ENCODE assay signal across 1 cellular context in the genomic region with DNA sequence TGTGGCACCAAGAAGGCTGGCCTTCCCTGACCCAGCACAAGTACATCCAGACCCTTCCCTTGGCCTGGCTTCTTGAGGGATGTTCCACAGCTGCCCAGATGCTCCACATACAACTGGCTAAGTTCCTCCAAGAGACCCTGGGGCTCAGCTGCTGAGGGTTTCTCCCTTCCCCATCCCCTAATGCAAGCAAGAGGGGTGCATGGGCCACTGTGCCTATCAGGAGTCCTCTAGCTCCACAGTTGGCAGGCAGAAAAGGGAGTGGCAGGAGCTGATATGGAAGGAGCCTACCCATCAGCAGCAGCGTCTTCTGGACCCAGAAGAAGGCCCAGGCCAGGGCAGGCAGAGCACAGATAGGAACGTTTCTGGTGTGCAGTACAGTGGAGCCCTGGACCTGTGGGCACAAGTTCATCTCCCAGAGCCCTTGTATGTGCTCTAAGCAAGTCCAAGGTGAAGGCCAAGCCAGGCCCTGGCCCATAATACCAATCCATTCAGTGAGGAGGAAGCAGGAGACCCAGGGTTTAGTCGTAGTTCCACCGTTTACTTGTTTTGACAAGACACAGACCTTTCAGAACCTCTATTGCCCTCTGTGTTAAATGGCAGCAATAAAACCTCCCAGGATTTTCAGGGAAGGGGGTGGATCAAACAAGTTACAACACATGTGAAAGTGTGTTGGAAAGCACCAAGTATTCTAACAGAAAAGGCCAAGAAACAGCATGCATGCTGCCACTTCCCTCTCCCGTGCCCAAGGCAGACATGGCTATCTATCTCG.
TF ChIP-seq lines count a peak whose summit lies in the region.

No MANE protein-coding gene starts in this region.

TF ChIP-seq in GM12878, 131 proteins besides CTCF, POLR2A, EP300 and RAD21:
- TF ChIP-seq NRF1 (conservative IDR thresholded peaks at IDR 0.05; ENCODE audit: low read depth, low read length), result no peak
- TF ChIP-seq, protein P1, sequence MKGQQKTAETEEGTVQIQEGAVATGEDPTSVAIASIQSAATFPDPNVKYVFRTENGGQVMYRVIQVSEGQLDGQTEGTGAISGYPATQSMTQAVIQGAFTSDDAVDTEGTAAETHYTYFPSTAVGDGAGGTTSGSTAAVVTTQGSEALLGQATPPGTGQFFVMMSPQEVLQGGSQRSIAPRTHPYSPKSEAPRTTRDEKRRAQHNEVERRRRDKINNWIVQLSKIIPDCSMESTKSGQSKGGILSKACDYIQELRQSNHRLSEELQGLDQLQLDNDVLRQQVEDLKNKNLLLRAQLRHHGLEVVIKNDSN (IDR thresholded peaks at IDR 0.05; ENCODE audit: borderline replicate concordance, extremely low read length, insufficient read depth, low read depth, low read length), result no peak
- no peak for TF ChIP-seq EZH2 (IDR thresholded peaks at IDR 0.05; ENCODE audit: borderline replicate concordance, control insufficient read depth, low read depth, low read length)
- TF ChIP-seq MYC (IDR thresholded peaks at IDR 0.05; ENCODE audit: insufficient read depth, insufficient read length, insufficient replicate concordance, low read length, severe bottlenecking), result no peak
- TF ChIP-seq, protein P2, sequence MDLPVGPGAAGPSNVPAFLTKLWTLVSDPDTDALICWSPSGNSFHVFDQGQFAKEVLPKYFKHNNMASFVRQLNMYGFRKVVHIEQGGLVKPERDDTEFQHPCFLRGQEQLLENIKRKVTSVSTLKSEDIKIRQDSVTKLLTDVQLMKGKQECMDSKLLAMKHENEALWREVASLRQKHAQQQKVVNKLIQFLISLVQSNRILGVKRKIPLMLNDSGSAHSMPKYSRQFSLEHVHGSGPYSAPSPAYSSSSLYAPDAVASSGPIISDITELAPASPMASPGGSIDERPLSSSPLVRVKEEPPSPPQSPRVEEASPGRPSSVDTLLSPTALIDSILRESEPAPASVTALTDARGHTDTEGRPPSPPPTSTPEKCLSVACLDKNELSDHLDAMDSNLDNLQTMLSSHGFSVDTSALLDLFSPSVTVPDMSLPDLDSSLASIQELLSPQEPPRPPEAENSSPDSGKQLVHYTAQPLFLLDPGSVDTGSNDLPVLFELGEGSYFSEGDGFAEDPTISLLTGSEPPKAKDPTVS (IDR thresholded peaks at IDR 0.05; ENCODE audit: low read depth, low read length), result no peak
- TF ChIP-seq, protein P3, sequence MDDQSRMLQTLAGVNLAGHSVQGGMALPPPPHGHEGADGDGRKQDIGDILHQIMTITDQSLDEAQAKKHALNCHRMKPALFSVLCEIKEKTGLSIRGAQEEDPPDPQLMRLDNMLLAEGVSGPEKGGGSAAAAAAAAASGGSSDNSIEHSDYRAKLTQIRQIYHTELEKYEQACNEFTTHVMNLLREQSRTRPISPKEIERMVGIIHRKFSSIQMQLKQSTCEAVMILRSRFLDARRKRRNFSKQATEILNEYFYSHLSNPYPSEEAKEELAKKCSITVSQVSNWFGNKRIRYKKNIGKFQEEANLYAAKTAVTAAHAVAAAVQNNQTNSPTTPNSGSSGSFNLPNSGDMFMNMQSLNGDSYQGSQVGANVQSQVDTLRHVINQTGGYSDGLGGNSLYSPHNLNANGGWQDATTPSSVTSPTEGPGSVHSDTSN (IDR thresholded peaks at IDR 0.05; ENCODE audit: insufficient replicate concordance, low read depth, low read length), result no peak
